10 cellular contexts compared by ENCODE assay signal in genomic region chr10:3330687-3331086, GRCh38.
A peak's percentile ranks its signal among the peaks of the same experiment; 100 is the strongest.
DNase-seq lines count a peak whose midpoint lies in the region; ATAC-seq and TF ChIP-seq lines count a peak whose summit lies in the region.
"Had no signal": no experiment of that assay in that cellular context is flagged by ENCODE, and none has a peak within 500 bp of the region (broad histone marks: within the 10 kb centered on the region; RNA-seq: fewer than 3 reads in every experiment).

No MANE protein-coding gene starts in this region.

- peak overlapping the region; percentile 10 for H3K9ac ChIP-seq in adipocyte (ENCODE audit: low read length)

- H3K27me3 ChIP-seq in breast epithelium, result no peaks in the 10 kb centered on the region
- no peaks in the 10 kb centered on the region for H3K27me3 ChIP-seq in adipocyte (replicated peaks; ENCODE audit: control insufficient read depth, insufficient read depth, low read length)
- H3K27me3 ChIP-seq in upper lobe of right lung, result no peaks in the 10 kb centered on the region
- no peaks in the 10 kb centered on the region for H3K27me3 ChIP-seq in testis
- H3K27me3 ChIP-seq in naive thymus-derived CD4-positive, alpha-beta T cell (ENCODE audit: control insufficient read depth in 2 of 2, insufficient read depth in 2 of 2, low read length in 2 of 2), result no peaks in the 10 kb centered on the region

- peaks cover 13% of the 10 kb centered on the region for H3K4me1 Mint-ChIP-seq in MCF 10A (ENCODE audit: insufficient read depth, unreplicated experiment)
- H3K4me1 Mint-ChIP-seq in naive thymus-derived CD4-positive, alpha-beta T cell, result no peaks in the 10 kb centered on the region

- H3K9me3 ChIP-seq in breast epithelium, result no peaks in the 10 kb centered on the region
- H3K9me3 ChIP-seq in adipocyte (ENCODE audit: control insufficient read depth, low read length), result no peaks in the 10 kb centered on the region
- H3K9me3 ChIP-seq in upper lobe of right lung, result no peaks in the 10 kb centered on the region
- H3K9me3 ChIP-seq in testis, result no peaks in the 10 kb centered on the region
- no peaks in the 10 kb centered on the region for H3K9me3 ChIP-seq in naive thymus-derived CD4-positive, alpha-beta T cell (ENCODE audit: control insufficient read depth in 2 of 3, low read length in 3 of 3)

- POLR2A ChIA-PET in MCF 10A (lab: Yijun Ruan, JAX), result interaction anchor here (1.5 kb wide), 1 partner anchor 122 kb away, joined by 4 read pairs; no protein-coding TSS in a partner anchor
- POLR2A ChIA-PET in naive thymus-derived CD4-positive, alpha-beta T cell (lab: Charles Lee), result interaction anchor here (0.7 kb wide), 1 partner anchor 62 kb away, joined by 3 read pairs; no protein-coding TSS in a partner anchor

- DNase-seq in MCF 10A (ENCODE audit: unreplicated experiment), result peak; percentile 80
- no peak for DNase-seq in breast epithelium (ENCODE audit: low spot score in 2 of 2)
- DNase-seq in adipocyte (ENCODE audit: low read depth), result peak; percentile 65
- peak; percentile 73 for DNase-seq in islet precursor cell
- peak; percentile 76 for DNase-seq in upper lobe of right lung
- no peak for DNase-seq in testis
- DNase-seq in naive thymus-derived CD4-positive, alpha-beta T cell, result no peak
- DNase-seq: H7, NCI-H446 treated with DMSO at 0.1 percent for 48 hours had no signal

- TF ChIP-seq POLR2A in breast epithelium (IDR thresholded peaks at IDR 0.05) (no peak), testis (IDR thresholded peaks at IDR 0.05) (no peak)

- ATAC-seq in upper lobe of right lung (peak; percentile 94), GM18870 (IDR thresholded peaks at IDR 0.05; ENCODE audit: unreplicated experiment) (no peak)
- ATAC-seq in naive thymus-derived CD4-positive, alpha-beta T cell, result no peak

- CTCF ChIA-PET in MCF 10A (lab: Yijun Ruan, JAX), result no interaction called here
- CTCF ChIA-PET in naive thymus-derived CD4-positive, alpha-beta T cell (lab: Charles Lee), result interaction anchor here (0.7 kb wide), 1 partner anchor 626 kb away, joined by 4 read pairs; no protein-coding TSS in a partner anchor

- H3K27ac ChIP-seq in breast epithelium (no peak overlapping the region), upper lobe of right lung (no peak overlapping the region), testis (no peak overlapping the region)
- no peak overlapping the region for H3K27ac ChIP-seq in naive thymus-derived CD4-positive, alpha-beta T cell (ENCODE audit: low read depth, low read length)

- H3K36me3 Mint-ChIP-seq in MCF 10A (ENCODE audit: insufficient read depth, unreplicated experiment), result no peaks in the 10 kb centered on the region
- H3K36me3 Mint-ChIP-seq in naive thymus-derived CD4-positive, alpha-beta T cell, result no peaks in the 10 kb centered on the region

- TF ChIP-seq CTCF in MCF 10A (IDR thresholded peaks at IDR 0.05; ENCODE audit: unreplicated experiment) (no peak), breast epithelium (IDR thresholded peaks at IDR 0.05) (no peak), upper lobe of right lung (IDR thresholded peaks at IDR 0.05) (no peak), testis (IDR thresholded peaks at IDR 0.05) (no peak)

- 52 to 56% methylated on average over 7 of the region's 7 CpGs for WGBS in testis, 2 donors

- H3K4me1 ChIP-seq in breast epithelium (no peaks in the 10 kb centered on the region), adipocyte (ENCODE audit: control insufficient read depth, insufficient read depth, low read length) (peaks cover 9% of the 10 kb centered on the region), upper lobe of right lung (no peaks in the 10 kb centered on the region), testis (no peaks in the 10 kb centered on the region)
- no peaks in the 10 kb centered on the region for H3K4me1 ChIP-seq in naive thymus-derived CD4-positive, alpha-beta T cell (ENCODE audit: control insufficient read depth in 2 of 2, insufficient read depth in 2 of 2, low read length in 2 of 2)

- no TSS peak for BruUV-seq in MCF 10A (replicated peaks; lab: Mats Ljungman, UMichigan)

- no peaks in the 10 kb centered on the region for H3K36me3 ChIP-seq in breast epithelium
- H3K36me3 ChIP-seq in adipocyte (ENCODE audit: control insufficient read depth, insufficient read depth, low read length, severe bottlenecking), result no peaks in the 10 kb centered on the region
- H3K36me3 ChIP-seq in upper lobe of right lung, result no peaks in the 10 kb centered on the region
- H3K36me3 ChIP-seq in testis (ENCODE audit: low read depth, missing control alignments), result no peaks in the 10 kb centered on the region
- H3K36me3 ChIP-seq in naive thymus-derived CD4-positive, alpha-beta T cell (ENCODE audit: control insufficient read depth in 2 of 3, insufficient read depth in 3 of 3, low read length in 3 of 3), result no peaks in the 10 kb centered on the region

- intact Hi-C loops in MCF 10A (cut with micrococcal nuclease) (no loop called here), breast epithelium (cut with DNase I; ENCODE audit: low total_unique reads) (no loop called here), upper lobe of right lung (cut with DNase I) (no loop called here), testis (cut with DNase I; ENCODE audit: low total_unique reads) (no loop called here)
- intact Hi-C loops in naive thymus-derived CD4-positive, alpha-beta T cell (cut with micrococcal nuclease), result no loop called here

- H3K4me3 Mint-ChIP-seq in MCF 10A (ENCODE audit: unreplicated experiment), result no peak overlapping the region
- no peak overlapping the region for H3K4me3 Mint-ChIP-seq in naive thymus-derived CD4-positive, alpha-beta T cell

- no peaks in the 10 kb centered on the region for H3K27me3 Mint-ChIP-seq in MCF 10A (ENCODE audit: insufficient read depth, unreplicated experiment)
- H3K27me3 Mint-ChIP-seq in naive thymus-derived CD4-positive, alpha-beta T cell, result peaks cover 8 to 14% (median 11%) of the 10 kb centered on the region in 5 donors

- no peak overlapping the region for H3K27ac Mint-ChIP-seq in MCF 10A (ENCODE audit: low read depth, unreplicated experiment)
- no peak overlapping the region for H3K27ac Mint-ChIP-seq in naive thymus-derived CD4-positive, alpha-beta T cell

- H3K4me3 ChIP-seq in breast epithelium (no peak overlapping the region), adipocyte (ENCODE audit: low read length) (no peak overlapping the region), upper lobe of right lung (no peak overlapping the region), testis (no peak overlapping the region)
- no peak overlapping the region for H3K4me3 ChIP-seq in naive thymus-derived CD4-positive, alpha-beta T cell (ENCODE audit: low read length)

- H3K9me3 Mint-ChIP-seq in MCF 10A (ENCODE audit: unreplicated experiment), result no peaks in the 10 kb centered on the region
- no peaks in the 10 kb centered on the region for H3K9me3 Mint-ChIP-seq in naive thymus-derived CD4-positive, alpha-beta T cell

Comparison
In these comparisons a context has a peak if more than half of its experiments do, and no peak if none do; other contexts are left out.
1. DNase-seq: peak in MCF 10A (single experiment), adipocyte (single experiment), islet precursor cell (single experiment) and upper lobe of right lung (single experiment); none in breast epithelium (0 of 2), testis (single experiment) and naive thymus-derived CD4-positive, alpha-beta T cell (0 of 9).